In the genomic region with DNA sequence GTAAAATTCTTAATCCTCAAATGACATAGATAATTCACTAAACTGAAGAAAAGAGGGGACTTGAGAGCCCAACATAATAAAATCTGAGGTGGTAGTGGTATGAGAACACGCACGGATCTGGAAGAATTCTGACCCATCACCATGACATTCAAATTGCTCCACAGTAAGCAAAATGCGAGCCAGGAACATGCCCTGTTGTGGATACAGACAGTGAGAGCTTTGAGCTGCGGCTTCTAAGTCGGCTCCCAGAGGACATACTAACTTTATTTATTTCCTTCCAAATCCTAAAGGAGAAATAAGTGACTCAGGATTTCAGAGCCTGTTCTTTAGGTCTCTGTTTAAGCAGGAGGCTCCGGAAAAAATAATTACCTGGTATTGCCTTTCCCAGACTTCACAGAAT, we compare ENCODE assay signal across 17 cellular contexts.
A peak's percentile ranks its signal among the peaks of the same experiment; 100 is the strongest.
DNase-seq lines count a peak whose midpoint lies in the region; ATAC-seq and TF ChIP-seq lines count a peak whose summit lies in the region.
"Had no signal": no experiment of that assay in that cellular context is flagged by ENCODE, and none has a peak within 500 bp of the region (broad histone marks: within the 10 kb centered on the region; RNA-seq: fewer than 3 reads in every experiment).

No MANE protein-coding gene starts in this region.

- in situ Hi-C loops in G401 (cut with HindIII; ENCODE audit: low sequenced_read_pairs): no loop called here
- in situ Hi-C loops in astrocyte of the spinal cord (cut with HindIII; ENCODE audit: low sequenced_read_pairs): no loop called here

- no peak overlapping the region for H3K4me3 ChIP-seq in astrocyte of the spinal cord (ENCODE audit: low read depth, low read length)
- H3K4me3 ChIP-seq in fibroblast of the aortic adventitia (ENCODE audit: low read depth, low read length): no peak overlapping the region

- TF ChIP-seq CTCF in astrocyte of the spinal cord (IDR thresholded peaks at IDR 0.05; ENCODE audit: low read depth, low read length) (no peak), fibroblast of the aortic adventitia (IDR thresholded peaks at IDR 0.05; ENCODE audit: insufficient read depth, low read length) (no peak)

- ATAC-seq in sciatic nerve (peak; percentile 88), GM21390 (IDR thresholded peaks at IDR 0.05; ENCODE audit: unreplicated experiment) (no peak)
- ATAC-seq: activated CD8-positive, alpha-beta T cell treated with anti-CD3 and anti-CD28 coated beads for 36 hours; activated naive CD8-positive, alpha-beta T cell treated with anti-CD3 and anti-CD28 coated beads, Interleukin-2, amount 50 U/mL, for 24 hours; activated T-cell treated with anti-CD3 and anti-CD28 coated beads, Interleukin-2, amount 50 U/mL, for 72 hours had no signal

- DNase-seq in G401 (ENCODE audit: low spot score) (peak; percentile 55), astrocyte of the spinal cord (ENCODE audit: low read depth, low spot score) (peak; percentile 77), fibroblast of the aortic adventitia (ENCODE audit: low read depth) (peak; percentile 30), sciatic nerve (ENCODE audit: low spot score) (no peak), DMS 273 (lab: John Stamatoyannopoulos, UW; ENCODE audit: unreplicated experiment) (no peak), iPS-NIHi7 (ENCODE audit: extremely low spot score) (no peak)
- no peak for DNase-seq in activated naive CD4-positive, alpha-beta T cell (lab: John Stamatoyannopoulos, UW)
- DNase-seq: activated CD8-positive, alpha-beta T cell treated with anti-CD3 and anti-CD28 coated beads for 36 hours; activated naive CD8-positive, alpha-beta T cell treated with anti-CD3 and anti-CD28 coated beads, Interleukin-2, amount 50 U/mL, for 24 hours; activated T-cell treated with anti-CD3 and anti-CD28 coated beads, Interleukin-2, amount 50 U/mL, for 72 hours; COR-L47; islet precursor cell; Kasumi-1; NCI-H1436; stimulated activated CD4-positive, alpha-beta T cell treated with anti-CD3 and anti-CD28 coated beads, Interleukin-1b, Interleukin-23, amount 100 ng/mL, for 48 hours; WERI-Rb-1 had no signal

- intact Hi-C loops in sciatic nerve (cut with DNase I): no loop called here

Comparison
In these comparisons a context has a peak if more than half of its experiments do, and no peak if none do; other contexts are left out.
1. DNase-seq: peak in G401 (single experiment), astrocyte of the spinal cord (single experiment) and fibroblast of the aortic adventitia (single experiment); none in sciatic nerve (single experiment), activated naive CD4-positive, alpha-beta T cell (0 of 4), DMS 273 (single experiment) and iPS-NIHi7 (single experiment).